ENCODE assay signal across 25 cellular contexts in genomic region chr4:148454835-148455234, GRCh38. TPM values are rescaled to one million over a fixed set of nuclear protein-coding genes. Genes with fewer than 3 reads are reported as not detected.
DNase-seq lines count a peak whose midpoint lies in the region; ATAC-seq and TF ChIP-seq lines count a peak whose summit lies in the region.
"Had no signal": no experiment of that assay in that cellular context is flagged by ENCODE, and none has a peak within 500 bp of the region (broad histone marks: within the 10 kb centered on the region; RNA-seq: fewer than 3 reads in every experiment).

No MANE protein-coding gene starts in this region.

- TF ChIP-seq CTCF in RWPE2 (IDR thresholded peaks at IDR 0.05; ENCODE audit: poor library complexity, severe bottlenecking) (no peak), osteoblast (IDR thresholded peaks at IDR 0.05; ENCODE audit: extremely low read depth, low read depth, low read length) (no peak)

- H3K4me3 ChIP-seq in GM23248: no peak overlapping the region
- no peak overlapping the region for H3K4me3 ChIP-seq in RWPE2 (ENCODE audit: severe bottlenecking)
- no peak overlapping the region for H3K4me3 ChIP-seq in osteoblast (ENCODE audit: insufficient read depth, low read length)
- H3K4me3 ChIP-seq: K562 had no signal

- no peaks in the 10 kb centered on the region for H3K79me2 ChIP-seq in GM23248 (ENCODE audit: insufficient read depth)
- no peaks in the 10 kb centered on the region for H3K79me2 ChIP-seq in osteoblast (ENCODE audit: insufficient read depth, low read length)

- H3K27ac ChIP-seq in GM23248 (no peak overlapping the region), RWPE2 (ENCODE audit: poor library complexity, severe bottlenecking) (peak overlapping the region; percentile 37), osteoblast (ENCODE audit: low read depth, low read length) (no peak overlapping the region)
- H3K27ac ChIP-seq: C4-2B had no signal

- H3F3A ChIP-seq in GM23248 (ENCODE audit: insufficient read depth): no peaks in the 10 kb centered on the region

- H3K9ac ChIP-seq in GM23248: no peak overlapping the region

- in situ Hi-C loops in GM23248 (cut with MboI): no loop called here

- H3K9me2 ChIP-seq in GM23248 (ENCODE audit: insufficient read depth): no peaks in the 10 kb centered on the region

- H3K27me3 ChIP-seq in GM23248 (replicated peaks; ENCODE audit: insufficient read depth) (no peaks in the 10 kb centered on the region), RWPE2 (ENCODE audit: insufficient read depth, poor library complexity, severe bottlenecking) (no peaks in the 10 kb centered on the region), osteoblast (ENCODE audit: insufficient read depth, low read length) (no peaks in the 10 kb centered on the region)

- H3K4me2 ChIP-seq in GM23248 (ENCODE audit: unreplicated experiment) (no peak overlapping the region), osteoblast (ENCODE audit: insufficient read depth, low read length) (no peak overlapping the region)

- DNase-seq in AG08395 (ENCODE audit: low spot score) (peak; percentile 14), GM23248 (peak; percentile 31), RWPE2 (ENCODE audit: low spot score) (no peak), hepatic stellate cell (ENCODE audit: low spot score) (peak; percentile 34), osteoblast (ENCODE audit: insufficient read length, low spot score, missing footprints) (no peak), NCI-H2081 (lab: John Stamatoyannopoulos, UW) (no peak), NCI-H526 treated with DMSO at 0.1 percent for 48 hours (lab: John Stamatoyannopoulos, UW) (no peak)
- DNase-seq: Calu3; CD8-positive, alpha-beta memory T cell; DMS153; DND-41; Kasumi-1; MV-4-11; NCI-H1105 treated with DMSO at 0.1 percent for 48 hours; NCI-H146; NCI-H1930; NCI-H446 treated with DMSO at 0.1 percent for 48 hours; NCI-H526; RPMI8226; SHP77; T-cell had no signal

- H2AFZ ChIP-seq in GM23248: no peak overlapping the region
- H2AFZ ChIP-seq in osteoblast (ENCODE audit: low read length): no peak overlapping the region

- no peaks in the 10 kb centered on the region for H3K4me1 ChIP-seq in GM23248 (ENCODE audit: insufficient read depth)
- H3K4me1 ChIP-seq in RWPE2 (ENCODE audit: insufficient read depth, poor library complexity, severe bottlenecking): peaks cover 2% of the 10 kb centered on the region
- no peaks in the 10 kb centered on the region for H3K4me1 ChIP-seq in osteoblast (ENCODE audit: insufficient read depth, low read length)

- no peaks in the 10 kb centered on the region for H3K36me3 ChIP-seq in GM23248 (ENCODE audit: low read depth)
- no peaks in the 10 kb centered on the region for H3K36me3 ChIP-seq in RWPE2 (ENCODE audit: low read depth)
- no peaks in the 10 kb centered on the region for H3K36me3 ChIP-seq in osteoblast (ENCODE audit: insufficient read depth, low read length)

- peak; percentile 76 for ATAC-seq in RWPE2 (ENCODE audit: low read depth)
- no peak for ATAC-seq in GM19395 (IDR thresholded peaks at IDR 0.05; ENCODE audit: unreplicated experiment)
- ATAC-seq: HepG2, K562, T-cell had no signal

- no peaks in the 10 kb centered on the region for H3K9me3 ChIP-seq in GM23248 (ENCODE audit: low read depth)
- no peaks in the 10 kb centered on the region for H3K9me3 ChIP-seq in RWPE2 (ENCODE audit: severe bottlenecking)
- no peaks in the 10 kb centered on the region for H3K9me3 ChIP-seq in osteoblast (ENCODE audit: low read depth, low read length)

- no peaks in the 10 kb centered on the region for H4K20me1 ChIP-seq in GM23248 (ENCODE audit: insufficient read depth)
- no peaks in the 10 kb centered on the region for H4K20me1 ChIP-seq in osteoblast (ENCODE audit: insufficient read depth, low read length)

RNA-seq across cellular contexts. Expression of gene NR3C2, which starts 12.6 kb away (rescaled TPM):
- total RNA-seq in GM23248 (2014; rRNA removed; shearing (Covaris generic)): under 0.01 TPM in 1 of 2 replicates, not detected in the other
- 0.04 and 0.15 TPM in 2 replicates for polyA plus RNA-seq in GM23248 (2016; fragmentation: Nextera tagmentation; extraction: Ambion mirVana)
- 0.72 and 0.88 TPM in 2 replicates for total RNA-seq in osteoblast

Comparison
In these comparisons a context has a peak if more than half of its experiments do, and no peak if none do; other contexts are left out.
1. DNase-seq: peak in AG08395 (single experiment), GM23248 (single experiment) and hepatic stellate cell (single experiment); none in RWPE2 (single experiment), osteoblast (single experiment), NCI-H2081 (0 of 2) and NCI-H526 treated with DMSO at 0.1 percent for 48 hours (single experiment).